In genomic region chr15:62063851-62064635, GRCh38 we compare ENCODE assay signal across 14 cellular contexts. TPM values are rescaled to one million over a fixed set of nuclear protein-coding genes. Genes with fewer than 3 reads are reported as not detected.
DNase-seq lines count a peak whose midpoint lies in the region; ATAC-seq, FAIRE-seq and TF ChIP-seq lines count a peak whose summit lies in the region.
"Had no signal": no experiment of that assay in that cellular context is flagged by ENCODE, and none has a peak within 500 bp of the region (broad histone marks: within the 10 kb centered on the region; RNA-seq: fewer than 3 reads in every experiment).

No MANE protein-coding gene starts in this region.

- TF ChIP-seq CTCF in mammary epithelial cell (conservative IDR thresholded peaks at IDR 0.05 in 1 of 2, IDR thresholded peaks at IDR 0.05 in 1 of 2; ENCODE audit: extremely low read depth in 1 of 2, insufficient read depth in 1 of 2, low read depth in 1 of 2, low read length in 2 of 2): no peak
- TF ChIP-seq CTCF in keratinocyte (optimal IDR thresholded peaks at IDR 0.05 in 1 of 3, IDR thresholded peaks at IDR 0.05 in 1 of 3, conservative IDR thresholded peaks at IDR 0.05 in 1 of 3; ENCODE audit: extremely low read depth in 1 of 3, insufficient read depth in 2 of 3, low read length in 3 of 3): no peak
- TF ChIP-seq CTCF in stomach (IDR thresholded peaks at IDR 0.05): no peak

- H3K9me1 ChIP-seq in keratinocyte (ENCODE audit: control insufficient read depth, extremely low read depth, insufficient read depth, low read length): no peaks in the 10 kb centered on the region

- H3K9me3 ChIP-seq in mammary epithelial cell (replicated peaks; ENCODE audit: insufficient read depth, low read length) (no peaks in the 10 kb centered on the region), keratinocyte (ENCODE audit: control insufficient read depth, low read depth, low read length) (no peaks in the 10 kb centered on the region), stomach (no peaks in the 10 kb centered on the region)

- H3K36me3 ChIP-seq in mammary epithelial cell (ENCODE audit: insufficient read depth, low read length) (no peaks in the 10 kb centered on the region), keratinocyte (ENCODE audit: control insufficient read depth in 2 of 2, extremely low read depth in 1 of 2, insufficient read depth in 2 of 2, low read length in 2 of 2) (no peaks in the 10 kb centered on the region), stomach (no peaks in the 10 kb centered on the region)

- BruUV-seq in mammary epithelial cell (replicated peaks; lab: Mats Ljungman, UMichigan): no TSS peak

- no peak overlapping the region for H3K9ac ChIP-seq in mammary epithelial cell (ENCODE audit: insufficient read depth, low read length)
- peak overlapping the region; percentile 24 for H3K9ac ChIP-seq in keratinocyte (ENCODE audit: control insufficient read depth, extremely low read depth, insufficient read depth, low read length)
- H3K9ac ChIP-seq: parathyroid adenoma had no signal

- H4K20me1 ChIP-seq in mammary epithelial cell (ENCODE audit: insufficient read depth, low read length) (no peaks in the 10 kb centered on the region), keratinocyte (ENCODE audit: control insufficient read depth, extremely low read depth, insufficient read depth, low read length) (no peaks in the 10 kb centered on the region)

- WGBS in mammary epithelial cell (ENCODE audit: low coverage, missing lambda C conversion rate): 52% methylated on average over 6 of the region's 6 CpGs
- 25 to 55% (median 45%) methylated on average over 6 of the region's 6 CpGs for WGBS in stomach, 5 donors

- CTCF ChIA-PET in mammary epithelial cell (lab: Charles Lee; ENCODE audit: low non-redundant PET): interaction anchor here (0.6 to 1.4 kb wide), 3 partner anchors 42 to 243 kb away, joined by 5 to 13 read pairs (median 6); no protein-coding TSS in a partner anchor

- peak overlapping the region; percentile 43 for H2AFZ ChIP-seq in mammary epithelial cell (ENCODE audit: low read depth, low read length)
- H2AFZ ChIP-seq in keratinocyte (ENCODE audit: control insufficient read depth, low read length): peak overlapping the region; percentile 39
- H2AFZ ChIP-seq: parathyroid adenoma had no signal

- in situ Hi-C loops in mammary epithelial cell (cut with MboI; ENCODE audit: low sequenced_read_pairs in 2 of 2): no loop called here

- no peak for TF ChIP-seq EP300 in stomach (IDR thresholded peaks at IDR 0.05)

- H3K4me3 ChIP-seq in mammary epithelial cell (replicated peaks in 1 of 3; ENCODE audit: insufficient read depth in 1 of 3, low read depth in 2 of 3, low read length in 3 of 3) (no peak overlapping the region), keratinocyte (ENCODE audit: control insufficient read depth in 2 of 3, extremely low read depth in 1 of 3, insufficient read depth in 2 of 3, low read depth in 1 of 3, low read length in 3 of 3) (no peak overlapping the region), stomach (no peak overlapping the region)

- intact Hi-C loops in mammary epithelial cell (cut with micrococcal nuclease) (loop anchor here (5.0 kb wide), 1 partner anchor 82 kb away; no protein-coding TSS in a partner anchor), stomach (cut with DNase I; ENCODE audit: low total_unique reads) (no loop called here), left cardiac atrium (cut with DNase I) (loop anchor here in 1 of 2 donors (10.0 kb wide), 1 partner anchor 189 kb away; no protein-coding TSS in a partner anchor)

- no peak for TF ChIP-seq POLR2A in stomach (IDR thresholded peaks at IDR 0.05)

- H3K4me1 ChIP-seq in mammary epithelial cell (ENCODE audit: insufficient read depth, low read length) (peaks cover 48% of the 10 kb centered on the region), keratinocyte (ENCODE audit: control insufficient read depth, extremely low read depth, insufficient read depth, low read length) (peaks cover 33% of the 10 kb centered on the region), stomach (peaks cover 16 to 63% (median 44%) of the 10 kb centered on the region in 4 donors)
- H3K4me1 ChIP-seq: parathyroid adenoma had no signal

- peaks cover 4% of the 10 kb centered on the region for H3K27me3 ChIP-seq in mammary epithelial cell (ENCODE audit: insufficient read depth, low read length)
- peaks cover 5% of the 10 kb centered on the region for H3K27me3 ChIP-seq in keratinocyte (ENCODE audit: control insufficient read depth, extremely low read depth, insufficient read depth, low read length)
- H3K27me3 ChIP-seq in stomach: peaks cover 0 to 25% (median 0%) of the 10 kb centered on the region in 3 donors

- H3K4me2 ChIP-seq in mammary epithelial cell (ENCODE audit: insufficient read depth, low read depth, low read length) (peak overlapping the region; percentile 70), keratinocyte (ENCODE audit: control insufficient read depth, extremely low read depth, insufficient read depth, low read depth, low read length) (peak overlapping the region; percentile 77)

- peaks cover 12% of the 10 kb centered on the region for H3K79me2 ChIP-seq in mammary epithelial cell (ENCODE audit: insufficient read depth, low read length)
- peaks cover 9% of the 10 kb centered on the region for H3K79me2 ChIP-seq in keratinocyte (ENCODE audit: control insufficient read depth, insufficient read depth, low read length)

- no peak for ATAC-seq in left cardiac atrium

- FAIRE-seq in keratinocyte (lab: Jason Lieb, UNC): no peak
- FAIRE-seq: G401.6 had no signal

- peak overlapping the region; percentile 38 for H3K27ac ChIP-seq in mammary epithelial cell (ENCODE audit: insufficient read depth, low read depth, low read length)
- H3K27ac ChIP-seq in keratinocyte (ENCODE audit: control insufficient read depth, insufficient read depth, low read length): peak overlapping the region; percentile 42
- H3K27ac ChIP-seq in stomach: peak overlapping the region; percentile 45 to 76 (median 68)
- H3K27ac ChIP-seq: C4-2B, parathyroid adenoma had no signal

- dilution Hi-C loops in mammary epithelial cell (cut with HindIII; ENCODE audit: low sequenced_read_pairs) (no loop called here), keratinocyte (cut with MboI; ENCODE audit: extremely low pct_ligation_motif_present, low sequenced_read_pairs) (no loop called here)

- DNase-seq in HT-29 (ENCODE audit: low spot score) (peak; percentile 68), mammary epithelial cell (peak; percentile 69), keratinocyte (ENCODE audit: low read depth, low spot score) (no peak), stomach (no peak), MV-4-11 (lab: John Stamatoyannopoulos, UW) (no peak), left cardiac atrium (no peak), CD1c-positive myeloid dendritic cell (ENCODE audit: extremely low spot score) (no peak)
- DNase-seq: activated CD4-positive, CD25-positive, alpha-beta regulatory T cell; activated naive CD4-positive, alpha-beta T cell treated with anti-CD3 and anti-CD28 coated beads, Interleukin-2, amount 50 U/mL, for 16 hours; midbrain; NCI-H1105 had no signal

RNA-seq across cellular contexts. Expression of gene C2CD4A, which starts 2.7 kb away (rescaled TPM):
- total RNA-seq in HT-29 (2014; rRNA removed; shearing (Covaris generic)): 0.10 and 0.58 TPM in 2 replicates
- total RNA-seq in mammary epithelial cell: not detected
- polyA plus RNA-seq in mammary epithelial cell: not detected
- polyA minus RNA-seq in mammary epithelial cell: not detected
- not detected in 3 replicates for polyA plus RNA-seq in keratinocyte
- not detected for polyA plus RNA-seq in keratinocyte (2011; ENCODE audit: low read depth)
- not detected in 2 replicates for polyA plus RNA-seq in keratinocyte (2011; cell fraction: cytosol; rRNA removed)
- polyA plus RNA-seq in keratinocyte (2011; cell fraction: nucleus; rRNA removed): 0.04 TPM in 1 of 2 replicates, not detected in the other
- not detected in 2 replicates for polyA plus RNA-seq in keratinocyte (2012; ENCODE audit: low replicate concordance)
- polyA minus RNA-seq in keratinocyte: 0.06 TPM in 1 of 3 replicates, not detected in the others
- not detected for polyA minus RNA-seq in keratinocyte (2011; cell fraction: cytosol; rRNA and poly(A)+ RNA removed)
- not detected in 2 replicates for polyA minus RNA-seq in keratinocyte (2011; cell fraction: nucleus; rRNA and poly(A)+ RNA removed)
- total RNA-seq in stomach: 1 to 10 TPM in 2 of 5 donors, under 1 TPM in 1, not detected in 2; 0.29 to 3.0 (median 2.9) TPM
- 1 to 10 TPM in 1 of 3 donors, under 1 TPM in 2; 0.31 to 2.6 (median 0.98) TPM for polyA plus RNA-seq in stomach
- total RNA-seq in left cardiac atrium: not detected

RNA-seq across cellular contexts. Expression of gene VPS13C, which starts 3.8 kb away (rescaled TPM):
- total RNA-seq in HT-29 (2014; rRNA removed; shearing (Covaris generic)): 7.7 and 12.7 TPM in 2 replicates
- total RNA-seq in mammary epithelial cell (10 to 100 TPM; 43.3 to 79.9 TPM), stomach (100 to 1,000 TPM in 4 of 5 donors, 10 to 100 TPM in 1; 58.3 to 207 (median 125) TPM), left cardiac atrium (10 to 100 TPM; 33.2 to 34.5 TPM)
- polyA plus RNA-seq in mammary epithelial cell (6.2 TPM), keratinocyte (7.4 to 13.5 TPM (median 13.1 TPM) in 3 replicates), stomach (10 to 100 TPM in 1 of 3 donors, 1 to 10 TPM in 2; 5.4 to 11.0 (median 8.1) TPM)
- polyA minus RNA-seq in mammary epithelial cell (20.7 TPM), keratinocyte (11.5 to 62.8 TPM (median 50.2 TPM) in 3 replicates)
- 5.2 TPM for polyA plus RNA-seq in keratinocyte (2011; ENCODE audit: low read depth)
- 3.2 and 4.3 TPM in 2 replicates for polyA plus RNA-seq in keratinocyte (2011; cell fraction: cytosol; rRNA removed)
- 26.0 and 37.1 TPM in 2 replicates for polyA plus RNA-seq in keratinocyte (2011; cell fraction: nucleus; rRNA removed)
- polyA plus RNA-seq in keratinocyte (2012; ENCODE audit: low replicate concordance): 8.0 and 9.4 TPM in 2 replicates
- 12.5 TPM for polyA minus RNA-seq in keratinocyte (2011; cell fraction: cytosol; rRNA and poly(A)+ RNA removed)
- polyA minus RNA-seq in keratinocyte (2011; cell fraction: nucleus; rRNA and poly(A)+ RNA removed): 115 and 184 TPM in 2 replicates

Comparison
In these comparisons a context has a peak if more than half of its experiments do, and no peak if none do; other contexts are left out.
1. DNase-seq: peak in HT-29 (single experiment) and mammary epithelial cell (single experiment); none in keratinocyte (single experiment), stomach (single experiment), MV-4-11 (single experiment), left cardiac atrium (single experiment) and CD1c-positive myeloid dendritic cell (single experiment).
2. Peak in every context shown above with its lines, with median percentiles within 50 percentile points of each other: H3K27ac ChIP-seq.